ENCODE assay signal across 12 cellular contexts in genomic region chr18:23972416-23972815, GRCh38. TPM values are rescaled to one million over a fixed set of nuclear protein-coding genes. Genes with fewer than 3 reads are reported as not detected.
DNase-seq lines count a peak whose midpoint lies in the region; ATAC-seq and TF ChIP-seq lines count a peak whose summit lies in the region.
"Had no signal": no experiment of that assay in that cellular context is flagged by ENCODE, and none has a peak within 500 bp of the region (broad histone marks: within the 10 kb centered on the region; RNA-seq: fewer than 3 reads in every experiment).

No MANE protein-coding gene starts in this region.

- POLR2A ChIA-PET in CD4-positive, alpha-beta T cell (lab: Charles Lee), result interaction anchor here (0.7 to 3.3 kb wide), 3 partner anchors 20 to 432 kb away, joined by 3 to 24 read pairs (median 10); no protein-coding TSS in a partner anchor

- no peaks in the 10 kb centered on the region for H3K36me3 Mint-ChIP-seq in CD4-positive, alpha-beta T cell (ENCODE audit: low read depth)
- H3K36me3 Mint-ChIP-seq in activated naive CD8-positive, alpha-beta T cell, result peaks cover 5% of the 10 kb centered on the region
- no peaks in the 10 kb centered on the region for H3K36me3 Mint-ChIP-seq in endodermal cell (ENCODE audit: low read depth)

- H3K27me3 Mint-ChIP-seq in CD4-positive, alpha-beta T cell, result no peaks in the 10 kb centered on the region
- H3K27me3 Mint-ChIP-seq in activated naive CD8-positive, alpha-beta T cell, result no peaks in the 10 kb centered on the region
- peaks cover 3% of the 10 kb centered on the region for H3K27me3 Mint-ChIP-seq in endodermal cell (ENCODE audit: insufficient read depth)

- H3K4me1 ChIP-seq in left ventricle myocardium inferior (no peaks in the 10 kb centered on the region), endodermal cell (ENCODE audit: control insufficient read depth, insufficient read depth, low read length) (no peaks in the 10 kb centered on the region)
- H3K4me1 ChIP-seq: ascending aorta had no signal

- peak overlapping the region; percentile 31 for H3K27ac ChIP-seq in CD4-positive, alpha-beta T cell (ENCODE audit: low read depth, low read length)
- H3K27ac ChIP-seq in left ventricle myocardium inferior (replicated peaks) (no peak overlapping the region), endodermal cell (ENCODE audit: low read depth, low read length) (no peak overlapping the region)
- H3K27ac ChIP-seq: ascending aorta, BLaER1, thoracic aorta had no signal

- peak; percentile 75 for ATAC-seq in CD4-positive, alpha-beta T cell (ENCODE audit: poor library complexity)
- ATAC-seq in GM18861 (IDR thresholded peaks at IDR 0.05; ENCODE audit: unreplicated experiment), result peak; percentile 53
- peak; percentile 53 for ATAC-seq in HG03469 (IDR thresholded peaks at IDR 0.05; ENCODE audit: unreplicated experiment)
- ATAC-seq in GM21360 (IDR thresholded peaks at IDR 0.05; ENCODE audit: unreplicated experiment), result no peak

- CTCF ChIA-PET in CD4-positive, alpha-beta T cell (lab: Charles Lee), result no interaction called here

- TF ChIP-seq CTCF in CD4-positive, alpha-beta T cell (IDR thresholded peaks at IDR 0.05), result no peak
- TF ChIP-seq CTCF in left ventricle myocardium inferior (IDR thresholded peaks at IDR 0.05; ENCODE audit: borderline replicate concordance) (no peak), endodermal cell (conservative IDR thresholded peaks at IDR 0.05) (no peak)

- 75 to 90% methylated on average over 5 to 6 of the region's 6 CpGs for WGBS in endodermal cell (ENCODE audit: insufficient coverage in 1 of 2, insufficient read length in 1 of 2), 2 experiments

- H3K9me3 Mint-ChIP-seq in CD4-positive, alpha-beta T cell, result peaks cover 6% of the 10 kb centered on the region
- peaks cover 5% of the 10 kb centered on the region for H3K9me3 Mint-ChIP-seq in activated naive CD8-positive, alpha-beta T cell (ENCODE audit: low read depth)
- H3K9me3 Mint-ChIP-seq in endodermal cell, result peaks cover 15% of the 10 kb centered on the region

- peaks cover 73% of the 10 kb centered on the region for H3K4me1 Mint-ChIP-seq in CD4-positive, alpha-beta T cell (ENCODE audit: low read depth)
- H3K4me1 Mint-ChIP-seq in activated naive CD8-positive, alpha-beta T cell (ENCODE audit: low read depth), result peaks cover 52% of the 10 kb centered on the region
- peaks cover 15% of the 10 kb centered on the region for H3K4me1 Mint-ChIP-seq in endodermal cell

- no peaks in the 10 kb centered on the region for H3K27me3 ChIP-seq in CD4-positive, alpha-beta T cell (ENCODE audit: control insufficient read depth, insufficient read depth, low read length)
- H3K27me3 ChIP-seq in left ventricle myocardium inferior (ENCODE audit: low read depth) (no peaks in the 10 kb centered on the region), endodermal cell (ENCODE audit: control insufficient read depth, insufficient read depth, low read length, poor library complexity, severe bottlenecking) (no peaks in the 10 kb centered on the region)
- H3K27me3 ChIP-seq: ascending aorta, BLaER1 had no signal

- no peak overlapping the region for H3K9ac ChIP-seq in endodermal cell (ENCODE audit: extremely low read depth, low read length, poor library complexity, severe bottlenecking)
- H3K9ac ChIP-seq: BLaER1 had no signal

- H3K36me3 ChIP-seq in left ventricle myocardium inferior, result no peaks in the 10 kb centered on the region
- no peaks in the 10 kb centered on the region for H3K36me3 ChIP-seq in endodermal cell (ENCODE audit: control insufficient read depth, insufficient read depth, low read length)
- H3K36me3 ChIP-seq: ascending aorta, BLaER1, thoracic aorta had no signal

- intact Hi-C loops in CD4-positive, alpha-beta T cell (cut with DNase I, micrococcal nuclease), result loop anchor here in 1 of 2 experiments (1.0 to 5.0 kb wide), 2 partner anchors 20 to 40 kb away; partner anchors contain the start of gene TTC39C
- intact Hi-C loops in left ventricle myocardium inferior (cut with micrococcal nuclease), result no loop called here

- peak in 5 of 10 experiments; percentile 6 to 15 (median 11) for DNase-seq in CD4-positive, alpha-beta T cell
- DNase-seq in NCI-H1694 treated with DMSO at 0.1 percent for 48 hours (lab: John Stamatoyannopoulos, UW) (no peak), left ventricle myocardium inferior (no peak), endodermal cell (no peak)
- DNase-seq: immature natural killer cell had no signal

- no peaks in the 10 kb centered on the region for H3K9me3 ChIP-seq in CD4-positive, alpha-beta T cell (ENCODE audit: control insufficient read depth, low read length)
- H3K9me3 ChIP-seq in left ventricle myocardium inferior (replicated peaks) (peaks cover 10% of the 10 kb centered on the region), endodermal cell (ENCODE audit: control insufficient read depth, low read length) (peaks cover 10% of the 10 kb centered on the region)
- H3K9me3 ChIP-seq: thoracic aorta had no signal

- H3K27ac Mint-ChIP-seq in CD4-positive, alpha-beta T cell, result peak overlapping the region; percentile 85
- peak overlapping the region; percentile 74 for H3K27ac Mint-ChIP-seq in activated naive CD8-positive, alpha-beta T cell
- H3K27ac Mint-ChIP-seq in endodermal cell, result no peak overlapping the region

- H3K4me3 Mint-ChIP-seq in CD4-positive, alpha-beta T cell, result peak overlapping the region; percentile 13
- no peak overlapping the region for H3K4me3 Mint-ChIP-seq in activated naive CD8-positive, alpha-beta T cell
- no peak overlapping the region for H3K4me3 Mint-ChIP-seq in endodermal cell

- no peak overlapping the region for H3K4me3 ChIP-seq in left ventricle myocardium inferior
- H3K4me3 ChIP-seq in endodermal cell (ENCODE audit: low read length), result no peak overlapping the region
- H3K4me3 ChIP-seq: ascending aorta, BLaER1, thoracic aorta had no signal

RNA-seq across cellular contexts. Expression of gene TTC39C, which starts 42.1 kb away (rescaled TPM):
- total RNA-seq in CD4-positive, alpha-beta T cell, result 10 to 100 TPM; 82.6 to 91.8 TPM
- 4.6 TPM for total RNA-seq in left ventricle myocardium inferior
- total RNA-seq in endodermal cell, result 10 to 100 TPM; 14.0 to 19.7 TPM
- 15.0 TPM for polyA plus RNA-seq in endodermal cell (2013, experiment 1 of 2)
- 11.7 TPM for polyA plus RNA-seq in endodermal cell (2013, experiment 2 of 2)

Comparison
In these comparisons a context has a peak if more than half of its experiments do, and no peak if none do; other contexts are left out.
1. RNA of gene TTC39C, which starts 42.1 kb away (total RNA-seq): 82.6 to 91.8 TPM in CD4-positive, alpha-beta T cell; 14.0 to 19.7 TPM in endodermal cell and 4.6 TPM in left ventricle myocardium inferior (single experiment); every median in the first group is over 4 times any median in the second.